In genomic region chr4:47071863-47072441, GRCh38 we compare ENCODE assay signal across 18 cellular contexts. TPM values are rescaled to one million over a fixed set of nuclear protein-coding genes. Genes with fewer than 3 reads are reported as not detected.
DNase-seq lines count a peak whose midpoint lies in the region; ATAC-seq, FAIRE-seq and TF ChIP-seq lines count a peak whose summit lies in the region.
"Had no signal": no experiment of that assay in that cellular context is flagged by ENCODE, and none has a peak within 500 bp of the region (broad histone marks: within the 10 kb centered on the region; RNA-seq: fewer than 3 reads in every experiment).

No MANE protein-coding gene starts in this region.

- no peaks in the 10 kb centered on the region for H3K9me3 ChIP-seq in GM23248 (ENCODE audit: low read depth)
- no peaks in the 10 kb centered on the region for H3K9me3 ChIP-seq in CD4-positive, alpha-beta T cell (ENCODE audit: control insufficient read depth, low read length)
- H3K9me3 ChIP-seq: colonic mucosa had no signal

- no peaks in the 10 kb centered on the region for H3K79me2 ChIP-seq in GM23248 (ENCODE audit: insufficient read depth)

- H2AFZ ChIP-seq in GM23248, result no peak overlapping the region

- no peaks in the 10 kb centered on the region for H3K27me3 ChIP-seq in GM23248 (replicated peaks; ENCODE audit: insufficient read depth)
- no peaks in the 10 kb centered on the region for H3K27me3 ChIP-seq in bronchial epithelial cell (ENCODE audit: control insufficient read depth, insufficient read depth, low read length)
- H3K27me3 ChIP-seq in CD4-positive, alpha-beta T cell (ENCODE audit: control insufficient read depth, insufficient read depth, low read length), result no peaks in the 10 kb centered on the region
- H3K27me3 ChIP-seq: colonic mucosa had no signal

- in situ Hi-C loops in GM23248 (cut with MboI), result no loop called here

- no peak overlapping the region for H3K9ac ChIP-seq in GM23248

- H3K4me3 ChIP-seq in GM23248 (no peak overlapping the region), bronchial epithelial cell (ENCODE audit: low read depth, low read length) (no peak overlapping the region)
- H3K4me3 ChIP-seq: colonic mucosa had no signal

- no peaks in the 10 kb centered on the region for H3K9me3 Mint-ChIP-seq in CD4-positive, alpha-beta T cell
- H3K9me3 Mint-ChIP-seq: activated CD4-positive, alpha-beta T cell treated with anti-CD3 and anti-CD28 coated beads, Interleukin-2, amount 10 ng/mL, durations not matched to agents 24 days and 14 days had no signal

- DNase-seq in GM23248, result peak; percentile 3
- DNase-seq in NOMO-1 treated with DMSO at 0.1 percent for 48 hours (lab: John Stamatoyannopoulos, UW; ENCODE audit: unreplicated experiment), result peak; percentile 77
- peak; percentile 83 for DNase-seq in bronchial epithelial cell (ENCODE audit: low read depth)
- peak; percentile 30 to 50 for DNase-seq in lung microvascular endothelial cell (ENCODE audit: low read depth in 2 of 2)
- DNase-seq in CD4-positive, alpha-beta T cell, result no peak
- no peak for DNase-seq in stimulated activated CD4-positive, alpha-beta T cell treated with anti-CD3 and anti-CD28 coated beads, Interleukin-4, amount 100 ng/mL, for 4 hours
- DNase-seq in NCI-H2196 (lab: John Stamatoyannopoulos, UW; ENCODE audit: unreplicated experiment), result no peak
- no peak for DNase-seq in germinal center (ENCODE audit: low spot score)
- DNase-seq: activated CD4-positive, alpha-beta T cell treated with anti-CD3 and anti-CD28 coated beads, Interleukin-2, amount 10 ng/mL, durations not matched to agents 24 days and 14 days; activated gamma-delta T cell; colonic mucosa; glutamatergic neuron; KG1; NCI-H2029 treated with DMSO at 0.1 percent for 48 hours; small intestine had no signal

- TF ChIP-seq CTCF in bronchial epithelial cell (IDR thresholded peaks at IDR 0.05; ENCODE audit: insufficient read depth, low read length, severe bottlenecking), result no peak
- TF ChIP-seq CTCF in CD4-positive, alpha-beta T cell (IDR thresholded peaks at IDR 0.05), result no peak

- no peak overlapping the region for H3K27ac ChIP-seq in GM23248
- no peak overlapping the region for H3K27ac ChIP-seq in CD4-positive, alpha-beta T cell (ENCODE audit: low read depth, low read length)
- H3K27ac ChIP-seq: C4-2B, colonic mucosa had no signal

- CTCF ChIA-PET in CD4-positive, alpha-beta T cell (lab: Charles Lee), result no interaction called here

- no peaks in the 10 kb centered on the region for H4K20me1 ChIP-seq in GM23248 (ENCODE audit: insufficient read depth)

- H3F3A ChIP-seq in GM23248 (ENCODE audit: insufficient read depth), result no peaks in the 10 kb centered on the region

- no peaks in the 10 kb centered on the region for H3K36me3 Mint-ChIP-seq in CD4-positive, alpha-beta T cell (ENCODE audit: low read depth)

- no peak overlapping the region for H3K4me2 ChIP-seq in GM23248 (ENCODE audit: unreplicated experiment)

- H3K4me3 Mint-ChIP-seq in CD4-positive, alpha-beta T cell, result no peak overlapping the region
- H3K4me3 Mint-ChIP-seq: activated CD4-positive, alpha-beta T cell treated with anti-CD3 and anti-CD28 coated beads, Interleukin-2, amount 10 ng/mL, durations not matched to agents 24 days and 14 days; neural crest cell had no signal

- H3K4me1 Mint-ChIP-seq in CD4-positive, alpha-beta T cell (ENCODE audit: low read depth), result no peaks in the 10 kb centered on the region
- H3K4me1 Mint-ChIP-seq: activated CD4-positive, alpha-beta T cell treated with anti-CD3 and anti-CD28 coated beads, Interleukin-2, amount 10 ng/mL, durations not matched to agents 24 days and 14 days had no signal

- peaks cover 5% of the 10 kb centered on the region for H3K27me3 Mint-ChIP-seq in CD4-positive, alpha-beta T cell
- H3K27me3 Mint-ChIP-seq: activated CD4-positive, alpha-beta T cell treated with anti-CD3 and anti-CD28 coated beads, Interleukin-2, amount 10 ng/mL, durations not matched to agents 24 days and 14 days had no signal

- intact Hi-C loops in CD4-positive, alpha-beta T cell (cut with DNase I, micrococcal nuclease), result no loop called here

- no peak for ATAC-seq in CD4-positive, alpha-beta T cell (ENCODE audit: poor library complexity)

- POLR2A ChIA-PET in CD4-positive, alpha-beta T cell (lab: Charles Lee), result no interaction called here

- H3K36me3 ChIP-seq in GM23248 (ENCODE audit: low read depth) (no peaks in the 10 kb centered on the region), bronchial epithelial cell (ENCODE audit: control insufficient read depth, insufficient read depth, low read length) (no peaks in the 10 kb centered on the region)
- H3K36me3 ChIP-seq: colonic mucosa had no signal

- no peak for FAIRE-seq in bronchial epithelial cell (lab: Jason Lieb, UNC)
- FAIRE-seq: small intestine had no signal

- H3K27ac Mint-ChIP-seq in CD4-positive, alpha-beta T cell, result no peak overlapping the region
- H3K27ac Mint-ChIP-seq: activated CD4-positive, alpha-beta T cell treated with anti-CD3 and anti-CD28 coated beads, Interleukin-2, amount 10 ng/mL, durations not matched to agents 24 days and 14 days had no signal

- H3K9me2 ChIP-seq in GM23248 (ENCODE audit: insufficient read depth), result no peaks in the 10 kb centered on the region

- no peaks in the 10 kb centered on the region for H3K4me1 ChIP-seq in GM23248 (ENCODE audit: insufficient read depth)
- H3K4me1 ChIP-seq: colonic mucosa had no signal

- WGBS in GM23248 (ENCODE audit: low coverage in 1 of 2, low lambda C conversion rate in 2 of 2, missing lambda C conversion rate in 2 of 2), 2 experiments, result 26 to 27% methylated on average over 2 of the region's 2 CpGs

RNA-seq across cellular contexts. Expression of gene GABRB1, which starts 40.6 kb away (rescaled TPM):
- not detected in 2 replicates for total RNA-seq in GM23248 (2014; rRNA removed; shearing (Covaris generic))
- not detected in 2 replicates for polyA plus RNA-seq in GM23248 (2016; fragmentation: Nextera tagmentation; extraction: Ambion mirVana)
- total RNA-seq in bronchial epithelial cell (not detected in 2 replicates), lung microvascular endothelial cell (not detected in 2 replicates)
- not detected for total RNA-seq in CD4-positive, alpha-beta T cell
- total RNA-seq: activated CD4-positive, alpha-beta T cell treated with anti-CD3 and anti-CD28 coated beads, Interleukin-2, amount 10 ng/mL, durations not matched to agents 24 days and 14 days; neural crest cell had no signal
- polyA plus RNA-seq: liver had no signal

Comparison
In these comparisons a context has a peak if more than half of its experiments do, and no peak if none do; other contexts are left out.
1. DNase-seq: peak in GM23248 (single experiment), NOMO-1 treated with DMSO at 0.1 percent for 48 hours (single experiment), bronchial epithelial cell (single experiment) and lung microvascular endothelial cell (2 of 2); none in CD4-positive, alpha-beta T cell (0 of 10), stimulated activated CD4-positive, alpha-beta T cell treated with anti-CD3 and anti-CD28 coated beads, Interleukin-4, amount 100 ng/mL, for 4 hours (0 of 2), NCI-H2196 (single experiment) and germinal center (single experiment).